Comparison of ENCODE assay signal across 27 cellular contexts in the genomic region with DNA sequence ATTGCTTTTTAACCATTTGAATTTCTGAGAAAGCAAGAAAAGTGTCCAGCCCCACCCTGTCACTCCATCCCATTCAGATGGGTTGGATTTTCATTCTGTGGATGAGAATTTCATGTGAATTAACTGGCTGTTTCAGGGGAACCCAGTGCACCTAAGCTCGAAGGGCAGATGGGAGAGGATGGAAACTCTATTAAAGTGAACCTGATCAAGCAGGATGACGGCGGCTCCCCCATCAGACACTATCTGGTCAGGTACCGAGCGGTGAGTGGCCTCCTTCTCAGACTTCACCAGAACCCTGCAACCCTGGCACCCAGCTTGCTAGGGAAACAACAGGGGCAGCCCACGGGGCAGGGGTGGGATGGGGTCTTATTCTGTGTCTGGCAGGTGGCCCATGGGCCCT.
"Had no signal": no experiment of that assay in that cellular context is flagged by ENCODE, and none has a peak within 500 bp of the region (broad histone marks: within the 10 kb centered on the region; RNA-seq: fewer than 3 reads in every experiment).

No MANE protein-coding gene starts in this region.

- H3K27me3 Mint-ChIP-seq: stimulated activated naive CD8-positive, alpha-beta T cell treated with anti-CD3 and anti-CD28 coated beads, Interleukin-15, Interleukin-2, amounts not matched to agents 100 ng/mL and 50 ng/mL, for 24 hours had no signal

- DNase-seq: islet precursor cell; lower lobe of right lung; mesenchymal stem cell; naive thymus-derived CD8-positive, alpha-beta T cell; nucleus accumbens; pancreas; posterior cingulate gyrus; retina; right cardiac atrium; stimulated activated CD4-positive, alpha-beta T cell treated with anti-CD3 and anti-CD28 coated beads, Interleukin-12 subunit alpha, Interleukin-12 subunit beta, amount 100 ng/mL, for 4 hours; stimulated activated CD4-positive, alpha-beta T cell treated with anti-CD3 and anti-CD28 coated beads, Interleukin-15, amount 100 ng/mL, for 24 hours; stimulated activated CD4-positive, alpha-beta T cell treated with anti-CD3 and anti-CD28 coated beads, Interleukin-2, amount 100 ng/mL, for 24 hours; stimulated activated CD4-positive, alpha-beta T cell treated with anti-CD3 and anti-CD28 coated beads, Interleukin-4, amount 100 ng/mL, for 1 hour; stimulated activated naive CD4-positive, alpha-beta T cell; tibial artery had no signal

- H3K4me2 ChIP-seq: hepatocyte had no signal

- ATAC-seq: left lobe of liver; naive thymus-derived CD8-positive, alpha-beta T cell; pancreas; sciatic nerve had no signal

- H3K4me1 ChIP-seq: lower lobe of right lung, pancreas, prostate gland, suprapubic skin, tibial artery had no signal

- H3K27ac ChIP-seq: hepatocyte, lower lobe of right lung, pancreas, skin epidermis, suprapubic skin, thoracic aorta, tibial artery had no signal

- H3K27ac Mint-ChIP-seq: naive thymus-derived CD8-positive, alpha-beta T cell; stimulated activated naive CD8-positive, alpha-beta T cell treated with anti-CD3 and anti-CD28 coated beads, Interleukin-15, Interleukin-2, amounts not matched to agents 100 ng/mL and 50 ng/mL, for 24 hours; type B pancreatic cell had no signal

- H3K27me3 ChIP-seq: heart left ventricle, hepatocyte, pancreas, suprapubic skin, tibial artery had no signal

- H3K4me1 Mint-ChIP-seq: naive thymus-derived CD8-positive, alpha-beta T cell had no signal

- H2AFZ ChIP-seq: hepatocyte had no signal

- H3K79me2 ChIP-seq: hepatocyte had no signal

- H3K4me3 Mint-ChIP-seq: naive thymus-derived CD8-positive, alpha-beta T cell; nephron; neural crest cell; stimulated activated naive CD8-positive, alpha-beta T cell treated with anti-CD3 and anti-CD28 coated beads, Interleukin-15, Interleukin-2, amounts not matched to agents 100 ng/mL and 50 ng/mL, for 24 hours; type B pancreatic cell had no signal

- H3K36me3 ChIP-seq: lower lobe of right lung, pancreas, prostate gland, suprapubic skin, tibial artery had no signal

- H3K4me3 ChIP-seq: heart left ventricle, hepatocyte, lower lobe of right lung, pancreas, prostate gland, skin epidermis, suprapubic skin, thoracic aorta, tibial artery had no signal

- H3K9me3 ChIP-seq: heart left ventricle, lower lobe of right lung, pancreas, prostate gland, suprapubic skin, thoracic aorta, tibial artery had no signal

- H3K36me3 Mint-ChIP-seq: naive thymus-derived CD8-positive, alpha-beta T cell had no signal

- H3K9me3 Mint-ChIP-seq: naive thymus-derived CD8-positive, alpha-beta T cell; nephron; neural crest cell; stimulated activated naive CD8-positive, alpha-beta T cell treated with anti-CD3 and anti-CD28 coated beads, Interleukin-15, Interleukin-2, amounts not matched to agents 100 ng/mL and 50 ng/mL, for 24 hours; type B pancreatic cell had no signal
